ENCODE assay signal across 8 cellular contexts in genomic region chr9:137227057-137227852, GRCh38. TPM values are rescaled to one million over a fixed set of nuclear protein-coding genes. Genes with fewer than 3 reads are reported as not detected.
DNase-seq lines count a peak whose midpoint lies in the region; ATAC-seq and TF ChIP-seq lines count a peak whose summit lies in the region.

TSS of gene RNF224 (plus strand) at chr9:137227502. CDS start at chr9:137228336, 834 bp downstream.

- 80% methylated on average over 1 of the region's 25 CpGs; no CpG with 5 or more reads in 1 of the 2 donors for WGBS in gastroesophageal sphincter (ENCODE audit: low coverage in 1 of 2), 2 donors

- DNase-seq in DMS114 treated with DMSO at 0.1 percent for 48 hours (lab: John Stamatoyannopoulos, UW; ENCODE audit: unreplicated experiment) (peak; percentile 24), Kasumi-1 (lab: John Stamatoyannopoulos, UW) (peak; percentile 67 to 68), SJSA1 (ENCODE audit: low read depth in 1 of 2, low spot score in 2 of 2) (peak; percentile 55 to 74), activated gamma-delta T cell treated with Interleukin-2 at 50 U/mL for 16 hours (peak; percentile 82), pons (ENCODE audit: low spot score) (peak; percentile 52), upper lobe of right lung (peak; percentile 93)

- no peak for ATAC-seq in gastroesophageal sphincter
- ATAC-seq in upper lobe of right lung = peak; percentile 68
- no peak for ATAC-seq in GM21737 (IDR thresholded peaks at IDR 0.05; ENCODE audit: unreplicated experiment)

- H3K4me1 ChIP-seq in SJSA1 (replicated peaks) (peaks cover 19% of the 10 kb centered on the region), gastroesophageal sphincter (peaks cover 0 to 33% (median 11%) of the 10 kb centered on the region in 3 donors), upper lobe of right lung (peaks cover 14% of the 10 kb centered on the region)

- H3K27ac ChIP-seq in SJSA1 = no peak within 1 kb of the TSS
- H3K27ac ChIP-seq in gastroesophageal sphincter = no peak within 1 kb of the TSS
- H3K27ac ChIP-seq in upper lobe of right lung = peak within 1 kb of the TSS; percentile 82

- no peaks in the 10 kb centered on the region for H3K9me3 ChIP-seq in SJSA1 (replicated peaks)
- no peaks in the 10 kb centered on the region for H3K9me3 ChIP-seq in gastroesophageal sphincter
- H3K9me3 ChIP-seq in upper lobe of right lung = no peaks in the 10 kb centered on the region

- no peak for TF ChIP-seq EP300 in gastroesophageal sphincter (IDR thresholded peaks at IDR 0.05)

- peak in 3 of 4 experiments; percentile 84 to 91 (median 84) for TF ChIP-seq CTCF in gastroesophageal sphincter (IDR thresholded peaks at IDR 0.05)
- peak; percentile 90 for TF ChIP-seq CTCF in upper lobe of right lung (IDR thresholded peaks at IDR 0.05)

- TF ChIP-seq POLR2A in gastroesophageal sphincter (IDR thresholded peaks at IDR 0.05) = no peak

- H3K4me3 ChIP-seq in SJSA1 (no peak within 1 kb of the TSS), gastroesophageal sphincter (no peak within 1 kb of the TSS), upper lobe of right lung (no peak within 1 kb of the TSS)

- intact Hi-C loops in upper lobe of right lung (cut with DNase I) = loop anchor here (5.0 kb wide), 1 partner anchor 110 kb away; no protein-coding TSS in a partner anchor

- H3K36me3 ChIP-seq in SJSA1 (peaks cover 3% of the 10 kb centered on the region; the same call in 1 of the 2 replicates), gastroesophageal sphincter (no peaks in the 10 kb centered on the region), upper lobe of right lung (no peaks in the 10 kb centered on the region)

- H3K27me3 ChIP-seq in SJSA1 (replicated peaks) (peaks cover 20% of the 10 kb centered on the region; the same call in 1 of the 2 replicates), gastroesophageal sphincter (peaks cover 63% of the 10 kb centered on the region), upper lobe of right lung (peaks cover 40% of the 10 kb centered on the region)

RNA-seq across cellular contexts. Expression of gene RNF224, which starts in this region (rescaled TPM):
- total RNA-seq in SJSA1 (2014; rRNA removed; shearing (Covaris generic)) = not detected in 2 replicates
- under 1 TPM in 1 of 4 donors, not detected in 3; 0.57 TPM for total RNA-seq in gastroesophageal sphincter
- total RNA-seq in upper lobe of right lung = 0.35 TPM

Comparison
In these comparisons a context has a peak if more than half of its experiments do, and no peak if none do; other contexts are left out.
1. Peak in DNase-seq in SJSA1; RNA of the gene not detected or under 1 TPM.
2. Peak in DNase-seq, ATAC-seq and H3K27ac ChIP-seq in upper lobe of right lung; RNA of the gene not detected or under 1 TPM.
3. DNase-seq: peak in every context shown above with its lines; median percentile 93 in upper lobe of right lung; 82 in activated gamma-delta T cell treated with Interleukin-2 at 50 U/mL for 16 hours; 68 in Kasumi-1; 64 in SJSA1; 52 in pons; 24 in DMS114 treated with DMSO at 0.1 percent for 48 hours.